In the genomic region with DNA sequence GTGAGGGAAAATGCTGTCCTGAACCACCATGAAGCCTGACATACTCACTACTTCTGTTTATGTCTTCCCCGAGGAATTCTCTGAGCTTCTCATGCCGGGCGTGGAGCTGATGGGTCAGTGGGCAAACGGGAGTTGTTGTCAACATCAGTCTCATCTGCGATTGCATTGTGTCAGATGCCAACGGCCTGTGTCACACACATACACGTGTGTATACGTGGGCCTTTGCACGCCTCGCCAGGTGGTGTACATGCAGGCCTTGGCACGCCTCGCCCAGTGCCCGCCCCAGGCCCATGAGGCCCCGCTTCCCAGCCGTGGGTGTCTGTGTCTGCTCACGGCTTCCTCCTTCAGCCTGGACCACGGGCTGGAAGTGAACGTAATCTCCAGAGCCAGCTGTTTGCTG, we compare ENCODE assay signal across 23 cellular contexts. TPM values are rescaled to one million over a fixed set of nuclear protein-coding genes. Genes with fewer than 3 reads are reported as not detected.
A peak's percentile ranks its signal among the peaks of the same experiment; 100 is the strongest.
DNase-seq lines count a peak whose midpoint lies in the region; ATAC-seq and TF ChIP-seq lines count a peak whose summit lies in the region.
"Had no signal": no experiment of that assay in that cellular context is flagged by ENCODE, and none has a peak within 500 bp of the region (broad histone marks: within the 10 kb centered on the region; RNA-seq: fewer than 3 reads in every experiment).

No MANE protein-coding gene starts in this region.

- H3K27ac Mint-ChIP-seq in activated CD4-positive, alpha-beta T cell treated with anti-CD3 and anti-CD28 coated beads, Interleukin-2, amount 10 ng/mL, durations not matched to agents 7 days and 5 days = no peak overlapping the region
- H3K27ac Mint-ChIP-seq: activated CD4-positive, alpha-beta T cell treated with anti-CD3 and anti-CD28 coated beads for 36 hours; activated naive CD4-positive, alpha-beta T cell treated with anti-CD3 and anti-CD28 coated beads, Interleukin-2, amount 50 U/mL, for 24 hours; HFFc6; T-cell had no signal

- peak; percentile 5 for DNase-seq in activated CD4-positive, alpha-beta T cell treated with anti-CD3 and anti-CD28 coated beads, Interleukin-2, amount 10 ng/mL, durations not matched to agents 7 days and 5 days
- no peak for DNase-seq in activated CD4-positive, alpha-beta T cell treated with anti-CD3 and anti-CD28 coated beads for 48 hours
- DNase-seq in SK-N-SH = peak; percentile 28
- peak; percentile 76 for DNase-seq in spleen
- no peak for DNase-seq in activated gamma-delta T cell (lab: John Stamatoyannopoulos, UW)
- DNase-seq in NCI-H1105 treated with DMSO at 0.1 percent for 48 hours (lab: John Stamatoyannopoulos, UW) = no peak
- DNase-seq: activated CD4-positive, alpha-beta T cell treated with anti-CD3 and anti-CD28 coated beads for 36 hours; activated T-cell treated with anti-CD3 and anti-CD28 coated beads, Interleukin-2, amount 50 U/mL, for 1 hour; effector CD8-positive, alpha-beta T cell; HFFc6; left ventricle myocardium inferior; MG63; NCI-H1436 treated with DMSO at 0.1 percent for 48 hours; NCI-H524 treated with DMSO at 0.1 percent for 48 hours; Right ventricle myocardium superior; stimulated activated CD4-positive, alpha-beta T cell treated with anti-CD3 and anti-CD28 coated beads, Interleukin-4, amount 100 ng/mL, for 4 hours; T-cell had no signal

- ATAC-seq in esophagus mucosa (peak; percentile 65), HG03521 (IDR thresholded peaks at IDR 0.05; ENCODE audit: unreplicated experiment) (no peak)
- ATAC-seq: A549; activated CD4-positive, alpha-beta T cell treated with anti-CD3 and anti-CD28 coated beads for 36 hours; T-cell had no signal

- H3K36me3 Mint-ChIP-seq in activated CD4-positive, alpha-beta T cell treated with anti-CD3 and anti-CD28 coated beads, Interleukin-2, amount 10 ng/mL, durations not matched to agents 7 days and 5 days (ENCODE audit: low read depth) = peaks cover 4% of the 10 kb centered on the region
- H3K36me3 Mint-ChIP-seq: activated naive CD4-positive, alpha-beta T cell treated with anti-CD3 and anti-CD28 coated beads, Interleukin-2, amount 50 U/mL, for 24 hours; T-cell had no signal

- H3K27me3 ChIP-seq in SK-N-SH (ENCODE audit: insufficient read depth) = no peaks in the 10 kb centered on the region
- H3K27me3 ChIP-seq in spleen (replicated peaks in 1 of 7) = no peaks in the 10 kb centered on the region
- H3K27me3 ChIP-seq: ascending aorta, BLaER1, MG63 had no signal

- peak overlapping the region in 1 of 2 experiments; percentile 50; a peak in 1 of 4 replicates for H3K27ac ChIP-seq in SK-N-SH (ENCODE audit: low read depth in 2 of 2, low read length in 1 of 2)
- no peak overlapping the region for H3K27ac ChIP-seq in spleen
- H3K27ac ChIP-seq: A549, ascending aorta, BLaER1, left ventricle myocardium inferior had no signal

- no peak for TF ChIP-seq RAD21 in SK-N-SH (IDR thresholded peaks at IDR 0.05; ENCODE audit: low read length)

- H3K9me2 ChIP-seq in SK-N-SH = no peaks in the 10 kb centered on the region

- peaks cover 63% of the 10 kb centered on the region for H3K4me1 Mint-ChIP-seq in activated CD4-positive, alpha-beta T cell treated with anti-CD3 and anti-CD28 coated beads, Interleukin-2, amount 10 ng/mL, durations not matched to agents 7 days and 5 days

- intact Hi-C loops in spleen (cut with DNase I; ENCODE audit: low total_unique reads) = no loop called here

- H3K4me3 Mint-ChIP-seq in activated CD4-positive, alpha-beta T cell treated with anti-CD3 and anti-CD28 coated beads, Interleukin-2, amount 10 ng/mL, durations not matched to agents 7 days and 5 days = no peak overlapping the region
- H3K4me3 Mint-ChIP-seq: activated CD4-positive, alpha-beta T cell treated with anti-CD3 and anti-CD28 coated beads for 36 hours; activated naive CD4-positive, alpha-beta T cell treated with anti-CD3 and anti-CD28 coated beads, Interleukin-2, amount 50 U/mL, for 24 hours; HFFc6; T-cell had no signal

- TF ChIP-seq EP300 in SK-N-SH (IDR thresholded peaks at IDR 0.05; ENCODE audit: borderline replicate concordance in 1 of 2, low read depth in 1 of 2, low read length in 1 of 2) = no peak

- no peak for TF ChIP-seq POLR2A in spleen (IDR thresholded peaks at IDR 0.05)

- H4K20me1 ChIP-seq in SK-N-SH (ENCODE audit: insufficient read depth) = no peaks in the 10 kb centered on the region
- H4K20me1 ChIP-seq: BLaER1 had no signal

- no peaks in the 10 kb centered on the region for H3F3A ChIP-seq in SK-N-SH (replicated peaks; ENCODE audit: insufficient read depth)

- no peak for TF ChIP-seq CTCF in SK-N-SH (IDR thresholded peaks at IDR 0.05)
- TF ChIP-seq CTCF in spleen (IDR thresholded peaks at IDR 0.05 in 8 of 11, conservative IDR thresholded peaks at IDR 0.05 in 3 of 11) = no peak

- H3K4me2 ChIP-seq in SK-N-SH = no peak overlapping the region
- H3K4me2 ChIP-seq: A549, BLaER1 had no signal

- H3K36me3 ChIP-seq in SK-N-SH (replicated peaks in 1 of 2; ENCODE audit: control insufficient read depth in 1 of 2, insufficient read depth in 2 of 2, low read length in 1 of 2) (peaks cover 0 to 14% of the 10 kb centered on the region in 2 experiments), spleen (no peaks in the 10 kb centered on the region)
- H3K36me3 ChIP-seq: ascending aorta, BLaER1, left ventricle myocardium inferior, MG63 had no signal

- H2AFZ ChIP-seq in SK-N-SH (ENCODE audit: low read depth) = no peak overlapping the region

- peaks cover 4 to 36% of the 10 kb centered on the region in 2 experiments; a peak in 3 of 4 replicates for H3K4me1 ChIP-seq in SK-N-SH (ENCODE audit: control insufficient read depth in 1 of 2, insufficient read depth in 2 of 2, low read depth in 1 of 2, low read length in 1 of 2)
- H3K4me1 ChIP-seq in spleen = peaks cover 3 to 34% (median 9%) of the 10 kb centered on the region in 6 donors
- H3K4me1 ChIP-seq: ascending aorta, left ventricle myocardium inferior had no signal

- H3K27me3 Mint-ChIP-seq in activated CD4-positive, alpha-beta T cell treated with anti-CD3 and anti-CD28 coated beads, Interleukin-2, amount 10 ng/mL, durations not matched to agents 7 days and 5 days = no peaks in the 10 kb centered on the region
- H3K27me3 Mint-ChIP-seq: activated CD4-positive, alpha-beta T cell treated with anti-CD3 and anti-CD28 coated beads for 36 hours; activated naive CD4-positive, alpha-beta T cell treated with anti-CD3 and anti-CD28 coated beads, Interleukin-2, amount 50 U/mL, for 24 hours; T-cell had no signal

- no peaks in the 10 kb centered on the region for H3K79me2 ChIP-seq in SK-N-SH (ENCODE audit: insufficient read depth)

- no peak overlapping the region for H3K9ac ChIP-seq in SK-N-SH
- H3K9ac ChIP-seq: BLaER1 had no signal

- POLR2A ChIA-PET in activated CD4-positive, alpha-beta T cell treated with anti-CD3 and anti-CD28 coated beads, Interleukin-2, amount 10 ng/mL, durations not matched to agents 7 days and 5 days (lab: Charles Lee) = no interaction called here
- POLR2A ChIA-PET in SK-N-SH (lab: Yijun Ruan, JAX) = no interaction called here

- CTCF ChIA-PET in activated CD4-positive, alpha-beta T cell treated with anti-CD3 and anti-CD28 coated beads, Interleukin-2, amount 10 ng/mL, durations not matched to agents 7 days and 5 days (lab: Charles Lee) = interaction anchor here (0.5 to 0.6 kb wide), 2 partner anchors 20 to 1712 kb away, joined by 3 read pairs; no protein-coding TSS in a partner anchor
- CTCF ChIA-PET in SK-N-SH (lab: Yijun Ruan, JAX) = interaction anchor here (1.3 kb wide), 1 partner anchor 15 kb away, joined by 3 read pairs; no protein-coding TSS in a partner anchor

- H3K4me3 ChIP-seq in SK-N-SH (ENCODE audit: low read depth in 2 of 2, low read length in 1 of 2) (no peak overlapping the region), spleen (no peak overlapping the region)
- H3K4me3 ChIP-seq: A549, ascending aorta, BLaER1, left ventricle myocardium inferior, MG63 had no signal

- WGBS in SK-N-SH (ENCODE audit: low lambda C conversion rate) = 94% methylated on average over 18 of the region's 18 CpGs
- 76 to 85% (median 80%) methylated on average over 15 to 18 of the region's 18 CpGs for WGBS in spleen, 5 donors

- H3K9me3 Mint-ChIP-seq in activated CD4-positive, alpha-beta T cell treated with anti-CD3 and anti-CD28 coated beads, Interleukin-2, amount 10 ng/mL, durations not matched to agents 7 days and 5 days = no peaks in the 10 kb centered on the region
- H3K9me3 Mint-ChIP-seq: activated naive CD4-positive, alpha-beta T cell treated with anti-CD3 and anti-CD28 coated beads, Interleukin-2, amount 50 U/mL, for 24 hours; HFFc6; T-cell had no signal

- H3K9me3 ChIP-seq in SK-N-SH = no peaks in the 10 kb centered on the region
- H3K9me3 ChIP-seq in spleen = no peaks in the 10 kb centered on the region
- H3K9me3 ChIP-seq: A549, ascending aorta, BLaER1, left ventricle myocardium inferior, MG63 had no signal

TF ChIP-seq in SK-N-SH, 30 proteins besides CTCF, POLR2A, EP300 and RAD21 (continues in another document):
- TF ChIP-seq, protein P1, sequence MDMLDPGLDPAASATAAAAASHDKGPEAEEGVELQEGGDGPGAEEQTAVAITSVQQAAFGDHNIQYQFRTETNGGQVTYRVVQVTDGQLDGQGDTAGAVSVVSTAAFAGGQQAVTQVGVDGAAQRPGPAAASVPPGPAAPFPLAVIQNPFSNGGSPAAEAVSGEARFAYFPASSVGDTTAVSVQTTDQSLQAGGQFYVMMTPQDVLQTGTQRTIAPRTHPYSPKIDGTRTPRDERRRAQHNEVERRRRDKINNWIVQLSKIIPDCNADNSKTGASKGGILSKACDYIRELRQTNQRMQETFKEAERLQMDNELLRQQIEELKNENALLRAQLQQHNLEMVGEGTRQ (IDR thresholded peaks at IDR 0.05; ENCODE audit: borderline replicate concordance, low read depth, low read length) = no peak
- no peak for TF ChIP-seq GABPA (IDR thresholded peaks at IDR 0.05; ENCODE audit: low read depth)
- TF ChIP-seq, protein P2, sequence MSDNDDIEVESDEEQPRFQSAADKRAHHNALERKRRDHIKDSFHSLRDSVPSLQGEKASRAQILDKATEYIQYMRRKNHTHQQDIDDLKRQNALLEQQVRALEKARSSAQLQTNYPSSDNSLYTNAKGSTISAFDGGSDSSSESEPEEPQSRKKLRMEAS (IDR thresholded peaks at IDR 0.05; ENCODE audit: low read depth) = no peak

RNA-seq across cellular contexts. Expression of a gene that starts 7.5 kb away (rescaled TPM):
- total RNA-seq in activated CD4-positive, alpha-beta T cell treated with anti-CD3 and anti-CD28 coated beads, Interleukin-2, amount 10 ng/mL, durations not matched to agents 7 days and 5 days = 10 to 100 TPM; 36.2 to 41.0 TPM
- polyA plus RNA-seq in SK-N-SH (2012; rRNA removed) (11.5 and 16.0 TPM in 2 replicates), spleen (10 to 100 TPM in 1 of 3 donors, 1 to 10 TPM in 2; 8.1 to 10.1 (median 8.5) TPM)
- 16.1 and 21.2 TPM in 2 replicates for polyA plus RNA-seq in SK-N-SH (2012; cell fraction: cytosol; rRNA removed)
- 10.9 and 19.7 TPM in 2 replicates for polyA plus RNA-seq in SK-N-SH (2012; cell fraction: nucleus; rRNA removed)
- total RNA-seq in esophagus mucosa (4.9 TPM), spleen (10 to 100 TPM; 29.8 to 77.1 (median 41.9) TPM)

RNA-seq across cellular contexts. Expression of a gene that starts 53.9 kb away (rescaled TPM):
- total RNA-seq in activated CD4-positive, alpha-beta T cell treated with anti-CD3 and anti-CD28 coated beads, Interleukin-2, amount 10 ng/mL, durations not matched to agents 7 days and 5 days = under 1 TPM; 0.10 TPM
- polyA plus RNA-seq in SK-N-SH (2012; rRNA removed) (3.2 and 6.8 TPM in 2 replicates), spleen (under 1 TPM; 0.02 to 0.11 (median 0.10) TPM)
- polyA plus RNA-seq in SK-N-SH (2012; cell fraction: cytosol; rRNA removed) = 5.8 and 12.3 TPM in 2 replicates
- 11.5 and 17.8 TPM in 2 replicates for polyA plus RNA-seq in SK-N-SH (2012; cell fraction: nucleus; rRNA removed)
- total RNA-seq in esophagus mucosa (0.20 TPM), spleen (under 1 TPM in 5 of 7 donors, not detected in 2; 0.30 to 0.54 (median 0.34) TPM)
- total RNA-seq: ascending aorta had no signal

Comparison
In these comparisons a context has a peak if more than half of its experiments do, and no peak if none do; other contexts are left out.
1. DNase-seq: peak in activated CD4-positive, alpha-beta T cell treated with anti-CD3 and anti-CD28 coated beads, Interleukin-2, amount 10 ng/mL, durations not matched to agents 7 days and 5 days (single experiment), SK-N-SH (single experiment) and spleen (single experiment); none in activated CD4-positive, alpha-beta T cell treated with anti-CD3 and anti-CD28 coated beads for 48 hours (single experiment), activated gamma-delta T cell (single experiment) and NCI-H1105 treated with DMSO at 0.1 percent for 48 hours (single experiment).